16 cellular contexts compared by ENCODE assay signal in genomic region chr1:208081972-208082371, GRCh38.
A peak's percentile ranks its signal among the peaks of the same experiment; 100 is the strongest.
DNase-seq lines count a peak whose midpoint lies in the region; ATAC-seq and TF ChIP-seq lines count a peak whose summit lies in the region.
"Had no signal": no experiment of that assay in that cellular context is flagged by ENCODE, and none has a peak within 500 bp of the region (broad histone marks: within the 10 kb centered on the region; RNA-seq: fewer than 3 reads in every experiment).

No MANE protein-coding gene starts in this region.

- TF ChIP-seq CTCF in AG04449 (IDR thresholded peaks at IDR 0.05; ENCODE audit: insufficient read depth, low read length, missing control alignments), result peak; percentile 16
- TF ChIP-seq CTCF in H9 (conservative IDR thresholded peaks at IDR 0.05), result peak; percentile 39; the same call in 2 of the 3 replicates
- no peak for TF ChIP-seq CTCF in neural crest cell (conservative IDR thresholded peaks at IDR 0.05)

- H3T11ph ChIP-seq in H9 (ENCODE audit: low read length), result no peak overlapping the region

- H3K23ac ChIP-seq in H9 (ENCODE audit: insufficient read length, low read depth, low read length) (no peak overlapping the region), trophoblast cell (ENCODE audit: low read length) (no peak overlapping the region)

- H4K91ac ChIP-seq in H9 (ENCODE audit: insufficient read length, low read depth, low read length) (no peak overlapping the region), trophoblast cell (ENCODE audit: low read depth, low read length) (no peak overlapping the region)

- no peak overlapping the region for H2BK15ac ChIP-seq in H9 (ENCODE audit: low read depth, low read length)

- ATAC-seq in GM18861 (IDR thresholded peaks at IDR 0.05; ENCODE audit: unreplicated experiment) (no peak), GM19467 (IDR thresholded peaks at IDR 0.05; ENCODE audit: unreplicated experiment) (no peak), GM18519 (IDR thresholded peaks at IDR 0.05; ENCODE audit: low FRiP score, unreplicated experiment) (no peak)
- ATAC-seq: gastroesophageal sphincter, psoas muscle had no signal

- H4K5ac ChIP-seq in H9 (ENCODE audit: insufficient read length, low read depth, low read length), result no peak overlapping the region

- no peak overlapping the region for H2BK20ac ChIP-seq in H9 (ENCODE audit: low read depth, low read length, poor library complexity, severe bottlenecking)

- H3K79me1 ChIP-seq in H9 (ENCODE audit: insufficient read depth, low read depth, low read length, poor library complexity, severe bottlenecking) (no peaks in the 10 kb centered on the region), trophoblast cell (ENCODE audit: low read length) (no peaks in the 10 kb centered on the region)

- WGBS in H9 (ENCODE audit: extremely low coverage, insufficient read length, low lambda C conversion rate), result no CpG with 5 or more reads among the region's 12 CpGs
- WGBS in trophoblast cell (ENCODE audit: extremely low coverage, insufficient coverage, insufficient read length), result no CpG with 5 or more reads among the region's 12 CpGs

- H3K9ac ChIP-seq in H9 (ENCODE audit: extremely low read depth, insufficient read length, low read length) (no peak overlapping the region), trophoblast cell (ENCODE audit: low read length) (no peak overlapping the region)

- DNase-seq in AG04449 (ENCODE audit: low read depth, low spot score), result no peak
- peak; percentile 60 for DNase-seq in H9
- peak; percentile 65 for DNase-seq in ecto neural progenitor cell (ENCODE audit: low spot score)
- DNase-seq in neural crest cell (ENCODE audit: low read depth, low spot score), result peak; percentile 54
- no peak for DNase-seq in trophoblast cell
- DNase-seq: AML-193, DMS 273 treated with DMSO at 0.1 percent for 48 hours, kidney glomerular epithelial cell, MM.1S, psoas muscle had no signal

- H3K27ac Mint-ChIP-seq in H9, result no peak overlapping the region
- H3K27ac Mint-ChIP-seq in neural crest cell (ENCODE audit: unreplicated experiment), result peak overlapping the region; percentile 37
- H3K27ac Mint-ChIP-seq: activated naive CD8-positive, alpha-beta T cell had no signal

- peaks cover 59 to 71% of the 10 kb centered on the region in 2 experiments for H3K36me3 ChIP-seq in trophoblast cell (ENCODE audit: control insufficient read depth in 1 of 2, insufficient read depth in 2 of 2, low read length in 2 of 2)

- H3K27ac ChIP-seq in H9 (ENCODE audit: insufficient read length, low read depth, low read length), result no peak overlapping the region
- no peak overlapping the region for H3K27ac ChIP-seq in trophoblast cell (ENCODE audit: low read depth, low read length)
- H3K27ac ChIP-seq: gastroesophageal sphincter, psoas muscle, thoracic aorta had no signal

- H3K9me3 ChIP-seq in H9 (ENCODE audit: control insufficient read depth, low read depth, low read length) (no peaks in the 10 kb centered on the region), trophoblast cell (ENCODE audit: insufficient read depth, low read depth, low read length) (peaks cover 2% of the 10 kb centered on the region)
- H3K9me3 ChIP-seq: gastroesophageal sphincter, psoas muscle, thoracic aorta had no signal

- H3K4me1 ChIP-seq in H9 (ENCODE audit: insufficient read depth, low read length) (no peaks in the 10 kb centered on the region), trophoblast cell (ENCODE audit: control insufficient read depth in 1 of 2, insufficient read depth in 2 of 2, low read length in 2 of 2) (no peaks in the 10 kb centered on the region)

- H2AFZ ChIP-seq in H9 (ENCODE audit: low read length) (no peak overlapping the region), trophoblast cell (ENCODE audit: insufficient read depth, low read length, poor library complexity) (no peak overlapping the region)

- no peaks in the 10 kb centered on the region; the same call in 1 of the 2 replicates for H3K27me3 ChIP-seq in H9 (ENCODE audit: insufficient read depth, low read length)
- H3K27me3 ChIP-seq in trophoblast cell (ENCODE audit: insufficient read depth, low read length), result no peaks in the 10 kb centered on the region
- H3K27me3 ChIP-seq: gastroesophageal sphincter had no signal

- H2BK5ac ChIP-seq in H9 (ENCODE audit: insufficient read length, low read length) (no peak overlapping the region), trophoblast cell (ENCODE audit: low read depth, low read length, poor library complexity) (no peak overlapping the region)

- no peaks in the 10 kb centered on the region for H4K20me1 ChIP-seq in H9 (ENCODE audit: control insufficient read depth, insufficient read depth, insufficient read length)

- no peak overlapping the region for H2AK5ac ChIP-seq in H9 (ENCODE audit: insufficient read length, low read length)
- H2AK5ac ChIP-seq in trophoblast cell (ENCODE audit: low read length), result no peak overlapping the region

- H3K14ac ChIP-seq in H9 (ENCODE audit: insufficient read depth, low read length), result no peak overlapping the region
- H3K14ac ChIP-seq in trophoblast cell (ENCODE audit: low read length), result no peak overlapping the region

- H4K8ac ChIP-seq in H9 (replicated peaks; ENCODE audit: insufficient read length, low read depth, low read length), result no peak overlapping the region
- H4K8ac ChIP-seq in trophoblast cell (ENCODE audit: low read depth, low read length), result no peak overlapping the region

- H3K4me3 ChIP-seq in AG04449 (ENCODE audit: low read depth, low read length) (no peak overlapping the region), trophoblast cell (ENCODE audit: low read depth, low read length) (no peak overlapping the region)
- H3K4me3 ChIP-seq: gastroesophageal sphincter, psoas muscle, thoracic aorta had no signal

- H2BK120ac ChIP-seq in H9 (ENCODE audit: low read depth, low read length, poor library complexity, severe bottlenecking) (no peak overlapping the region), trophoblast cell (ENCODE audit: insufficient read depth, low read length, poor library complexity) (no peak overlapping the region)

- no peak overlapping the region for H3K4me2 ChIP-seq in H9 (ENCODE audit: insufficient read depth, insufficient read length, low read length)
- no peak overlapping the region for H3K4me2 ChIP-seq in trophoblast cell (ENCODE audit: low read length)

- POLR2A ChIA-PET in AG04449 (lab: Yijun Ruan, JAX), result no interaction called here

- no peak overlapping the region for H3K18ac ChIP-seq in H9 (ENCODE audit: insufficient read length, low read depth, low read length)
- H3K18ac ChIP-seq in trophoblast cell (ENCODE audit: low read length), result no peak overlapping the region

- CTCF ChIA-PET in AG04449 (lab: Yijun Ruan, JAX), result interaction anchor here (0.6 to 6.2 kb wide), 14 partner anchors 9 to 177 kb away, joined by 3 to 47 read pairs (median 5); partner anchors contain the start of gene PLXNA2

- H3K9me3 Mint-ChIP-seq in H9 (no peaks in the 10 kb centered on the region), neural crest cell (no peaks in the 10 kb centered on the region)

- H3K79me2 ChIP-seq in H9 (ENCODE audit: insufficient read depth, low read length) (no peaks in the 10 kb centered on the region), trophoblast cell (ENCODE audit: control insufficient read depth, insufficient read depth, low read length, poor library complexity) (no peaks in the 10 kb centered on the region)

- H3K36me3 Mint-ChIP-seq in H9 (ENCODE audit: insufficient read depth in 1 of 3, low read depth in 3 of 3) (no peaks in the 10 kb centered on the region; a peak in 1 of 7 replicates), neural crest cell (ENCODE audit: low read depth) (peaks cover 5% of the 10 kb centered on the region)
- H3K36me3 Mint-ChIP-seq: activated naive CD8-positive, alpha-beta T cell had no signal

- no peak overlapping the region for H4K12ac ChIP-seq in trophoblast cell (ENCODE audit: low read depth, low read length)

- H2BK12ac ChIP-seq in H9 (ENCODE audit: insufficient read length, low read depth, low read length) (no peak overlapping the region), trophoblast cell (ENCODE audit: low read length) (no peak overlapping the region)

- H3K23me2 ChIP-seq in H9 (ENCODE audit: insufficient read length, low read depth, low read length, poor library complexity, severe bottlenecking), result no peaks in the 10 kb centered on the region

- H3K56ac ChIP-seq in H9 (ENCODE audit: insufficient read length, low read depth, low read length), result no peak overlapping the region

- H3K4me1 Mint-ChIP-seq in H9 (peaks cover 33 to 37% of the 10 kb centered on the region in 2 experiments), neural crest cell (peaks cover 89% of the 10 kb centered on the region)

- H3K27me3 Mint-ChIP-seq in H9 (ENCODE audit: low read depth), result peaks cover 36% of the 10 kb centered on the region
- H3K27me3 Mint-ChIP-seq in neural crest cell (ENCODE audit: low read depth), result peaks cover 2% of the 10 kb centered on the region
- H3K27me3 Mint-ChIP-seq: activated naive CD8-positive, alpha-beta T cell had no signal

- H3K4ac ChIP-seq in H9 (ENCODE audit: low read depth, low read length), result no peak overlapping the region
- no peak overlapping the region for H3K4ac ChIP-seq in trophoblast cell (ENCODE audit: low read depth, low read length)

- H3K4me3 Mint-ChIP-seq in H9 (no peak overlapping the region), neural crest cell (peak overlapping the region; percentile 44)
- H3K4me3 Mint-ChIP-seq: activated naive CD8-positive, alpha-beta T cell had no signal

Comparison
In these comparisons a context has a peak if more than half of its experiments do, and no peak if none do; other contexts are left out.
1. DNase-seq: peak in H9 (single experiment), ecto neural progenitor cell (single experiment) and neural crest cell (single experiment); none in AG04449 (single experiment) and trophoblast cell (0 of 2).